ENCODE assay signal across 9 cellular contexts in the genomic region with DNA sequence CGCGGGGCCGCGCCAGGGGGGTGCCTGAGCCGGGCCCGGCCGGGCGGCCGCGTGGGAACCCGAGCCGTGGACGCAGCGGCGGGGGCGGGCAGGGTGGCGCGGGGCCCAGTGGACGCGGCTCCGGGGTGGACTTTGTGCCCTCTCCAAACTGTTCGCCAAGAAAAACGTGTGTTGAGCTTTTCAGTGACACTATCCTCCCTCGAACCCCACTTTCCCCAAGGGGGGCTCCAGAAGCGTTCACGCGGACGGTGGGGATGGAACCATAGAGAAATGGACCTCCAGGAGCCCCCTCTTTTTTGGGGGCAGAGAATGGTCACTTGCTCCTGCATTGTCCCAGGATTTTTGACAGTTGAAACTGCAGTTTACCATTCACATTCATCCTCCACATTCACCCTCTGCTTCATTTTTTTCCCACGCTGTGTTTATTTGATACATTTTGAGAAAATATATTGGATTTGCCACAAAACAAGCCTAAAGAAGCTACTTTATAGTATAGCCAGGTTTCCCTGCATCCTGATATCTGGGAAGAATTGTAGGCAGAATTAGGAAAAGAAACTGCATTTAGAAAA. TPM values are rescaled to one million over a fixed set of nuclear protein-coding genes. Genes with fewer than 3 reads are reported as not detected.
DNase-seq lines count a peak whose midpoint lies in the region; ATAC-seq, FAIRE-seq and TF ChIP-seq lines count a peak whose summit lies in the region.
"Had no signal": no experiment of that assay in that cellular context is flagged by ENCODE, and none has a peak within 500 bp of the region (broad histone marks: within the 10 kb centered on the region; RNA-seq: fewer than 3 reads in every experiment).

No MANE protein-coding gene starts in this region.

- no peaks in the 10 kb centered on the region for H3K79me1 ChIP-seq in mesenchymal stem cell (replicated peaks; ENCODE audit: low read length, poor library complexity, severe bottlenecking)

- peak overlapping the region; percentile 87 to 96 for H3K18ac ChIP-seq in mesenchymal stem cell (ENCODE audit: low read depth in 1 of 2, low read length in 2 of 2)

- peak overlapping the region; percentile 96 for H4K91ac ChIP-seq in mesenchymal stem cell (ENCODE audit: low read length)

- H2BK12ac ChIP-seq in mesenchymal stem cell (ENCODE audit: low read length in 2 of 2), result peak overlapping the region in 1 of 2 experiments; percentile 67

- under 1% methylated on average over 8 of the region's 29 CpGs for WGBS in GM12878 (ENCODE audit: insufficient coverage, insufficient replicate concordance, low lambda C conversion rate, missing lambda C conversion rate)
- WGBS in mesenchymal stem cell, result 0% methylated on average over 24 of the region's 29 CpGs

- TF ChIP-seq CTCF in right atrium auricular region (IDR thresholded peaks at IDR 0.05), result no peak
- TF ChIP-seq CTCF in GM12878 (IDR thresholded peaks at IDR 0.05 in 2 of 3, conservative IDR thresholded peaks at IDR 0.05 in 1 of 3; ENCODE audit: control insufficient read depth in 2 of 3, extremely low read depth in 1 of 3, insufficient read depth in 1 of 3, low read depth in 3 of 3, low read length in 3 of 3), result no peak
- no peak for TF ChIP-seq CTCF in vagina (IDR thresholded peaks at IDR 0.05)

- H3K27ac ChIP-seq in right atrium auricular region (peak overlapping the region; percentile 95 to 96), GM12878 (ENCODE audit: control insufficient read depth, insufficient read depth) (peak overlapping the region; percentile 96), mesenchymal stem cell (ENCODE audit: low read length, poor library complexity, severe bottlenecking) (peak overlapping the region; percentile 91), vagina (peak overlapping the region; percentile 96)

- TF ChIP-seq POLR2A in GM12878 (IDR thresholded peaks at IDR 0.05; ENCODE audit: low read depth, low read length) (peak; percentile 21), vagina (IDR thresholded peaks at IDR 0.05) (no peak)

- no peak overlapping the region for H3K23ac ChIP-seq in mesenchymal stem cell (ENCODE audit: low read length in 2 of 2)

- peak overlapping the region; percentile 68 for H2BK5ac ChIP-seq in mesenchymal stem cell (ENCODE audit: low read depth, low read length, poor library complexity, severe bottlenecking)

- peak overlapping the region; percentile 65 for H2AK5ac ChIP-seq in mesenchymal stem cell (ENCODE audit: low read length, severe bottlenecking)

- no peak for TF ChIP-seq RAD21 in GM12878 (IDR thresholded peaks at IDR 0.05; ENCODE audit: insufficient read depth, low read depth, low read length)

- peaks cover 40% of the 10 kb centered on the region for H3K79me2 ChIP-seq in GM12878 (ENCODE audit: control insufficient read depth, insufficient read depth, low read length)

- H3K4me1 ChIP-seq in right atrium auricular region (peaks cover 0 to 36% of the 10 kb centered on the region in 2 donors), GM12878 (ENCODE audit: control insufficient read depth, insufficient read depth, low read length) (peaks cover 6% of the 10 kb centered on the region), mesenchymal stem cell (ENCODE audit: control insufficient read depth, insufficient read depth, low read depth, low read length) (no peaks in the 10 kb centered on the region), vagina (peaks cover 37% of the 10 kb centered on the region)

- TF ChIP-seq EP300 in GM12878 (IDR thresholded peaks at IDR 0.05; ENCODE audit: borderline replicate concordance in 1 of 2, control insufficient read depth in 1 of 2, low read depth in 2 of 2, low read length in 2 of 2), result no peak

- DNase-seq in right atrium auricular region (ENCODE audit: low spot score), result no peak
- DNase-seq in left cardiac atrium, result no peak
- DNase-seq in GM12878 (ENCODE audit: low read depth, low spot score), result no peak
- DNase-seq in mesenchymal stem cell, result no peak
- no peak for DNase-seq in vagina (ENCODE audit: extremely low spot score in 2 of 2)

- H3K9ac ChIP-seq in GM12878 (ENCODE audit: control insufficient read depth, insufficient read depth, low read length) (peak overlapping the region; percentile 87), mesenchymal stem cell (ENCODE audit: low read length) (peak overlapping the region; percentile 95)

- peak overlapping the region in 1 of 2 experiments; percentile 79 for H3K4ac ChIP-seq in mesenchymal stem cell (ENCODE audit: low read depth in 1 of 2, low read length in 2 of 2)

- TSS peak; percentile 70 for BruUV-seq in GM12878 (replicated peaks; lab: Mats Ljungman, UMichigan)

- H3K9me3 ChIP-seq in right atrium auricular region (no peaks in the 10 kb centered on the region), GM12878 (replicated peaks; ENCODE audit: control insufficient read depth, insufficient read depth, low read length) (no peaks in the 10 kb centered on the region; the same call in 2 of the 3 replicates), mesenchymal stem cell (ENCODE audit: control insufficient read depth, low read length) (no peaks in the 10 kb centered on the region), vagina (no peaks in the 10 kb centered on the region)

- H3K36me3 ChIP-seq in right atrium auricular region, result no peaks in the 10 kb centered on the region
- no peaks in the 10 kb centered on the region for H3K36me3 ChIP-seq in GM12878 (ENCODE audit: control insufficient read depth in 2 of 2, insufficient read depth in 2 of 2, low read length in 1 of 2)
- no peaks in the 10 kb centered on the region for H3K36me3 ChIP-seq in mesenchymal stem cell (ENCODE audit: control insufficient read depth in 1 of 2, insufficient read depth in 2 of 2, low read depth in 1 of 2, low read length in 2 of 2)
- no peaks in the 10 kb centered on the region for H3K36me3 ChIP-seq in vagina

- RAD21 ChIA-PET in GM12878 (lab: Charles Lee; ENCODE audit: unreplicated experiment), result interaction anchor here (0.9 to 6.9 kb wide), 21 partner anchors 56 to 361 kb away, joined by 3 to 77 read pairs (median 4); partner anchors contain the start of gene EDN1

- H2BK120ac ChIP-seq in mesenchymal stem cell (ENCODE audit: low read depth, low read length), result peak overlapping the region; percentile 82

- peak overlapping the region; percentile 45 for H2BK15ac ChIP-seq in mesenchymal stem cell (ENCODE audit: low read depth, poor library complexity, severe bottlenecking)

- no peak overlapping the region for H2AFZ ChIP-seq in GM12878 (ENCODE audit: control insufficient read depth, low read depth, low read length)
- H2AFZ ChIP-seq in mesenchymal stem cell (ENCODE audit: low read depth, low read length), result peak overlapping the region; percentile 87

- intact Hi-C loops in left cardiac atrium (cut with DNase I), result loop anchor here in 1 of 2 donors (10.0 kb wide), 1 partner anchor 194 kb away; no protein-coding TSS in a partner anchor
- intact Hi-C loops in GM12878 (cut with micrococcal nuclease; ENCODE audit: unreplicated experiment), result no loop called here
- intact Hi-C loops in vagina (cut with DNase I), result no loop called here

- no peak for FAIRE-seq in GM12878 (lab: Jason Lieb, UNC)
- FAIRE-seq: colon had no signal

- H4K20me1 ChIP-seq in GM12878 (ENCODE audit: control insufficient read depth, insufficient read depth), result no peaks in the 10 kb centered on the region

- CTCF ChIA-PET in GM12878 (lab: Yijun Ruan, JAX), result interaction anchor here (0.7 to 1.1 kb wide), 2 partner anchors 185 to 223 kb away, joined by 3 to 4 read pairs; no protein-coding TSS in a partner anchor

- H3K4me3 ChIP-seq in right atrium auricular region, result peak overlapping the region; percentile 46 to 86
- peak overlapping the region; percentile 68 for H3K4me3 ChIP-seq in GM12878
- peak overlapping the region; percentile 71 to 84 for H3K4me3 ChIP-seq in mesenchymal stem cell (ENCODE audit: insufficient read depth in 1 of 2, low read depth in 1 of 2, low read length in 2 of 2)
- peak overlapping the region; percentile 72 to 89 for H3K4me3 ChIP-seq in vagina

- SMC1A ChIA-PET in GM12878 (lab: Charles Lee; ENCODE audit: uncharacterized antibody, unreplicated experiment), result interaction anchor here (1.0 to 3.1 kb wide), 22 partner anchors 37 to 308 kb away, joined by 3 to 23 read pairs (median 5); no protein-coding TSS in a partner anchor

- in situ Hi-C loops in GM12878 (cut with MboI), result loop anchor here (5.0 to 25.0 kb wide), 2 partner anchors 177 to 297 kb away; no protein-coding TSS in a partner anchor

- H3K4me2 ChIP-seq in GM12878 (ENCODE audit: control insufficient read depth, insufficient read depth) (peak overlapping the region; percentile 79), mesenchymal stem cell (ENCODE audit: low read length, poor library complexity, severe bottlenecking) (peak overlapping the region; percentile 63)

- peak overlapping the region in 1 of 2 experiments; percentile 64 for H3K14ac ChIP-seq in mesenchymal stem cell (ENCODE audit: low read length in 2 of 2)

- POLR2A ChIA-PET in GM12878 (lab: Charles Lee), result interaction anchor here (1.0 to 1.5 kb wide), 8 partner anchors 175 to 354 kb away, joined by 3 to 6 read pairs (median 4); no protein-coding TSS in a partner anchor

- ATAC-seq in left cardiac atrium (no peak), GM12878 (no peak), GM21447 (IDR thresholded peaks at IDR 0.05; ENCODE audit: unreplicated experiment) (no peak), HG02970 (IDR thresholded peaks at IDR 0.05; ENCODE audit: low FRiP score, unreplicated experiment) (no peak), HG02981 (IDR thresholded peaks at IDR 0.05; ENCODE audit: unreplicated experiment) (no peak)

- no peaks in the 10 kb centered on the region for H3K27me3 ChIP-seq in right atrium auricular region
- H3K27me3 ChIP-seq in GM12878 (replicated peaks in 1 of 2; ENCODE audit: control insufficient read depth in 2 of 2, insufficient read depth in 2 of 2, low read length in 1 of 2), result no peaks in the 10 kb centered on the region
- H3K27me3 ChIP-seq in mesenchymal stem cell (ENCODE audit: control insufficient read depth in 1 of 2, insufficient read depth in 1 of 2, low read length in 2 of 2), result no peaks in the 10 kb centered on the region
- no peaks in the 10 kb centered on the region for H3K27me3 ChIP-seq in vagina

- H4K8ac ChIP-seq in mesenchymal stem cell (ENCODE audit: low read length), result peak overlapping the region; percentile 52

RNA-seq across cellular contexts. Expression of gene HIVEP1, which starts 2.8 kb away (rescaled TPM):
- 10 to 100 TPM; 16.1 to 18.8 TPM for total RNA-seq in right atrium auricular region
- 10 to 100 TPM; 14.3 to 18.0 TPM for total RNA-seq in left cardiac atrium
- 251 and 262 TPM in 2 replicates for total RNA-seq in GM12878 (2013; cell fraction: nucleolus; rRNA removed)
- total RNA-seq in GM12878 (2014; rRNA removed), result 32.2 and 33.7 TPM in 2 replicates
- 37.0 and 39.1 TPM in 2 replicates for total RNA-seq in GM12878 (2014; rRNA removed; fragmentation: Illumina TruSeq; extraction: Trizol)
- total RNA-seq in GM12878 (2021), result 37.5 and 37.7 TPM in 2 replicates
- 14.0 TPM for polyA plus RNA-seq in GM12878 (2011; ENCODE audit: low read depth)
- 13.6 and 19.7 TPM in 2 replicates for polyA plus RNA-seq in GM12878 (2011; rRNA removed)
- 23.6 and 25.1 TPM in 2 replicates for polyA plus RNA-seq in GM12878 (2011; cell fraction: cytosol; rRNA removed)
- 36.9 and 47.3 TPM in 2 replicates for polyA plus RNA-seq in GM12878 (2011; cell fraction: nucleus; rRNA removed)
- 14.9 and 17.9 TPM in 2 replicates for polyA plus RNA-seq in GM12878 (2012)
- 31.1 and 40.9 TPM in 2 replicates for polyA plus RNA-seq in GM12878 (2014; fragmentation: Illumina TruSeq; extraction: Trizol)
- polyA plus RNA-seq in GM12878 (2014; fragmentation: Nextera tagmentation; extraction: Ambion mirVana), result 1 to 10 TPM; 4.3 to 6.7 TPM
- polyA plus RNA-seq in GM12878 (2014; rRNA removed), result 22.5 and 23.5 TPM in 2 replicates
- polyA plus RNA-seq in GM12878 (2016; fragmentation: Nextera tagmentation; extraction: Ambion mirVana), result 10 to 100 TPM; 11.9 to 13.2 TPM
- 71.2 and 77.4 TPM in 2 replicates for polyA minus RNA-seq in GM12878 (2011; rRNA and poly(A)+ RNA removed)
- polyA minus RNA-seq in GM12878 (2011; cell fraction: cytosol; rRNA and poly(A)+ RNA removed), result 17.7 and 17.9 TPM in 2 replicates
- 62.4 and 93.5 TPM in 2 replicates for polyA minus RNA-seq in GM12878 (2011; cell fraction: nucleus; rRNA and poly(A)+ RNA removed)
- 13.8 TPM for polyA plus RNA-seq in mesenchymal stem cell (2013, experiment 1 of 2)
- polyA plus RNA-seq in mesenchymal stem cell (2013, experiment 2 of 2), result 11.2 TPM
- total RNA-seq in vagina, result 36.1 TPM
